20 cellular contexts compared by ENCODE assay signal in genomic region chr22:30933457-30933856, GRCh38. TPM values are rescaled to one million over a fixed set of nuclear protein-coding genes. Genes with fewer than 3 reads are reported as not detected.
DNase-seq lines count a peak whose midpoint lies in the region; ATAC-seq and TF ChIP-seq lines count a peak whose summit lies in the region.
"Had no signal": no experiment of that assay in that cellular context is flagged by ENCODE, and none has a peak within 500 bp of the region (broad histone marks: within the 10 kb centered on the region; RNA-seq: fewer than 3 reads in every experiment).

No MANE protein-coding gene starts in this region.

- H3K27ac ChIP-seq in HCT116 (ENCODE audit: low read depth, low read length): no peak overlapping the region
- H3K27ac ChIP-seq in effector memory CD4-positive, alpha-beta T cell (ENCODE audit: insufficient read depth, low read length, poor library complexity, severe bottlenecking): peak overlapping the region; percentile 43
- H3K27ac ChIP-seq in sigmoid colon: no peak overlapping the region

- no peak overlapping the region for H3K9ac ChIP-seq in HCT116 (ENCODE audit: low read length)

- TF ChIP-seq POLR2A in HCT116 (IDR thresholded peaks at IDR 0.05; ENCODE audit: borderline replicate concordance, extremely low read depth, insufficient read depth, insufficient read length) (no peak), sigmoid colon (IDR thresholded peaks at IDR 0.05) (no peak)

- H3K27ac Mint-ChIP-seq in activated CD4-positive, alpha-beta memory T cell treated with anti-CD3 and anti-CD28 coated beads for 36 hours: peak overlapping the region; percentile 38
- no peak overlapping the region for H3K27ac Mint-ChIP-seq in activated CD4-positive, alpha-beta memory T cell treated with anti-CD3 and anti-CD28 coated beads, Interleukin-2, amount 10 ng/mL, durations not matched to agents 7 days and 5 days
- H3K27ac Mint-ChIP-seq in osteocyte (ENCODE audit: unreplicated experiment): no peak overlapping the region
- H3K27ac Mint-ChIP-seq: B cell had no signal

- RAD21 ChIA-PET in HCT116 (lab: Charles Lee; ENCODE audit: low non-redundant PET in 1 of 2, low total read pairs in 2 of 2, uncharacterized antibody in 2 of 2, unreplicated experiment in 2 of 2): no interaction called here

- no peaks in the 10 kb centered on the region for H4K20me1 ChIP-seq in HCT116 (ENCODE audit: insufficient read depth)

- no peak overlapping the region for H2AFZ ChIP-seq in HCT116 (ENCODE audit: low read depth, low read length, poor library complexity, severe bottlenecking)

- no peak for DNase-seq in activated CD4-positive, alpha-beta memory T cell treated with anti-CD3 and anti-CD28 coated beads for 36 hours
- DNase-seq in activated CD4-positive, alpha-beta memory T cell treated with anti-CD3 and anti-CD28 coated beads, Interleukin-2, amount 10 ng/mL, durations not matched to agents 7 days and 5 days: no peak
- DNase-seq in HCT116 (ENCODE audit: low read depth, low spot score) (no peak), osteocyte (ENCODE audit: extremely low spot score, unreplicated experiment) (peak; percentile 60), head of caudate nucleus (no peak), sigmoid colon (no peak)
- DNase-seq in effector memory CD4-positive, alpha-beta T cell: no peak
- DNase-seq: DMS53, EL, KG1, NCI-H1105 treated with DMSO at 0.1 percent for 48 hours, NCI-H1694 treated with DMSO at 0.1 percent for 48 hours, NCI-H2107, NCI-H2227 treated with DMSO at 0.1 percent for 48 hours, NCI-H510A treated with DMSO at 0.1 percent for 48 hours, NCI-H774, OCI-M1, SHP77 had no signal

- H3K4me1 ChIP-seq in HCT116 (ENCODE audit: control insufficient read depth in 1 of 2, insufficient read depth in 2 of 2, low read length in 2 of 2): no peaks in the 10 kb centered on the region
- peaks cover 5% of the 10 kb centered on the region for H3K4me1 ChIP-seq in effector memory CD4-positive, alpha-beta T cell (ENCODE audit: control insufficient read depth, insufficient read depth, low read length, poor library complexity, severe bottlenecking)
- no peaks in the 10 kb centered on the region for H3K4me1 ChIP-seq in sigmoid colon

- TF ChIP-seq CTCF in HCT116 (IDR thresholded peaks at IDR 0.05 in 2 of 3, conservative IDR thresholded peaks at IDR 0.05 in 1 of 3; ENCODE audit: borderline replicate concordance in 1 of 3, insufficient read depth in 1 of 3, low read depth in 2 of 3, low read length in 2 of 3): no peak
- TF ChIP-seq CTCF in osteocyte (IDR thresholded peaks at IDR 0.05): no peak
- no peak for TF ChIP-seq CTCF in sigmoid colon (IDR thresholded peaks at IDR 0.05)

- no TSS peak for BruUV-seq in HCT116 (replicated peaks; lab: Mats Ljungman, UMichigan)

- no peaks in the 10 kb centered on the region for H3K9me2 ChIP-seq in HCT116 (ENCODE audit: insufficient read depth)

- no peaks in the 10 kb centered on the region for H3K79me2 ChIP-seq in HCT116 (ENCODE audit: insufficient read depth, low read length)

- H3K27me3 ChIP-seq in HCT116 (ENCODE audit: insufficient read depth, low read length): no peaks in the 10 kb centered on the region
- no peaks in the 10 kb centered on the region for H3K27me3 ChIP-seq in effector memory CD4-positive, alpha-beta T cell (replicated peaks; ENCODE audit: control insufficient read depth, insufficient read depth, low read length, poor library complexity, severe bottlenecking)
- no peaks in the 10 kb centered on the region for H3K27me3 ChIP-seq in sigmoid colon

- 90 to 92% methylated on average over 7 of the region's 7 CpGs for WGBS in sigmoid colon, 2 donors

- no peak for TF ChIP-seq EP300 in sigmoid colon (IDR thresholded peaks at IDR 0.05)

- no peaks in the 10 kb centered on the region for H3K9me3 ChIP-seq in HCT116 (ENCODE audit: control insufficient read depth in 1 of 2, insufficient read depth in 1 of 2, low read depth in 1 of 2, low read length in 2 of 2)
- no peaks in the 10 kb centered on the region for H3K9me3 ChIP-seq in effector memory CD4-positive, alpha-beta T cell (ENCODE audit: control insufficient read depth, low read length)
- H3K9me3 ChIP-seq in sigmoid colon: no peaks in the 10 kb centered on the region

- CTCF ChIA-PET in activated CD4-positive, alpha-beta memory T cell treated with anti-CD3 and anti-CD28 coated beads for 36 hours (lab: Charles Lee): no interaction called here
- CTCF ChIA-PET in activated CD4-positive, alpha-beta memory T cell treated with anti-CD3 and anti-CD28 coated beads, Interleukin-2, amount 10 ng/mL, durations not matched to agents 7 days and 5 days (lab: Charles Lee): no interaction called here
- CTCF ChIA-PET in HCT116 (lab: Charles Lee): no interaction called here

- no peak for TF ChIP-seq RAD21 in HCT116 (IDR thresholded peaks at IDR 0.05; ENCODE audit: low read depth)

- H3K4me2 ChIP-seq in HCT116 (ENCODE audit: low read length): no peak overlapping the region

- POLR2A ChIA-PET in activated CD4-positive, alpha-beta memory T cell treated with anti-CD3 and anti-CD28 coated beads for 36 hours (lab: Charles Lee): no interaction called here
- POLR2A ChIA-PET in activated CD4-positive, alpha-beta memory T cell treated with anti-CD3 and anti-CD28 coated beads, Interleukin-2, amount 10 ng/mL, durations not matched to agents 7 days and 5 days (lab: Charles Lee): no interaction called here
- POLR2A ChIA-PET in HCT116 (lab: Charles Lee): no interaction called here

- H3K36me3 Mint-ChIP-seq in activated CD4-positive, alpha-beta memory T cell treated with anti-CD3 and anti-CD28 coated beads for 36 hours: peaks cover 57% of the 10 kb centered on the region
- peaks cover 76% of the 10 kb centered on the region for H3K36me3 Mint-ChIP-seq in activated CD4-positive, alpha-beta memory T cell treated with anti-CD3 and anti-CD28 coated beads, Interleukin-2, amount 10 ng/mL, durations not matched to agents 7 days and 5 days (ENCODE audit: low read depth)
- H3K36me3 Mint-ChIP-seq in osteocyte (ENCODE audit: unreplicated experiment): peaks cover 71% of the 10 kb centered on the region

- intact Hi-C loops in activated CD4-positive, alpha-beta memory T cell treated with anti-CD3 and anti-CD28 coated beads for 36 hours (cut with micrococcal nuclease): no loop called here
- intact Hi-C loops in HCT116 (cut with micrococcal nuclease) (no loop called here), head of caudate nucleus (cut with DNase I) (no loop called here), sigmoid colon (cut with DNase I) (no loop called here)

- no peaks in the 10 kb centered on the region for H3K9me3 Mint-ChIP-seq in activated CD4-positive, alpha-beta memory T cell treated with anti-CD3 and anti-CD28 coated beads for 36 hours
- H3K9me3 Mint-ChIP-seq in activated CD4-positive, alpha-beta memory T cell treated with anti-CD3 and anti-CD28 coated beads, Interleukin-2, amount 10 ng/mL, durations not matched to agents 7 days and 5 days: no peaks in the 10 kb centered on the region
- H3K9me3 Mint-ChIP-seq in osteocyte (ENCODE audit: unreplicated experiment): no peaks in the 10 kb centered on the region

- ATAC-seq in HCT116: no peak
- ATAC-seq: HepG2 had no signal

- peaks cover 31% of the 10 kb centered on the region for H3K4me1 Mint-ChIP-seq in activated CD4-positive, alpha-beta memory T cell treated with anti-CD3 and anti-CD28 coated beads for 36 hours (ENCODE audit: low read depth)
- peaks cover 11% of the 10 kb centered on the region for H3K4me1 Mint-ChIP-seq in activated CD4-positive, alpha-beta memory T cell treated with anti-CD3 and anti-CD28 coated beads, Interleukin-2, amount 10 ng/mL, durations not matched to agents 7 days and 5 days
- no peaks in the 10 kb centered on the region for H3K4me1 Mint-ChIP-seq in osteocyte (ENCODE audit: unreplicated experiment)
- H3K4me1 Mint-ChIP-seq: B cell had no signal

- no peaks in the 10 kb centered on the region for H3K27me3 Mint-ChIP-seq in activated CD4-positive, alpha-beta memory T cell treated with anti-CD3 and anti-CD28 coated beads for 36 hours
- no peaks in the 10 kb centered on the region for H3K27me3 Mint-ChIP-seq in activated CD4-positive, alpha-beta memory T cell treated with anti-CD3 and anti-CD28 coated beads, Interleukin-2, amount 10 ng/mL, durations not matched to agents 7 days and 5 days
- no peaks in the 10 kb centered on the region for H3K27me3 Mint-ChIP-seq in osteocyte (ENCODE audit: unreplicated experiment)
- H3K27me3 Mint-ChIP-seq: B cell had no signal

- H3K4me3 ChIP-seq in HCT116 (replicated peaks in 1 of 2; ENCODE audit: low read depth in 1 of 2, low read length in 2 of 2) (no peak overlapping the region), sigmoid colon (no peak overlapping the region)
- H3K4me3 ChIP-seq in effector memory CD4-positive, alpha-beta T cell (ENCODE audit: insufficient read depth, low read depth, low read length, poor library complexity, severe bottlenecking): no peak overlapping the region

- H3K4me3 Mint-ChIP-seq in activated CD4-positive, alpha-beta memory T cell treated with anti-CD3 and anti-CD28 coated beads for 36 hours: no peak overlapping the region
- H3K4me3 Mint-ChIP-seq in activated CD4-positive, alpha-beta memory T cell treated with anti-CD3 and anti-CD28 coated beads, Interleukin-2, amount 10 ng/mL, durations not matched to agents 7 days and 5 days: no peak overlapping the region
- H3K4me3 Mint-ChIP-seq in osteocyte (ENCODE audit: unreplicated experiment): no peak overlapping the region
- H3K4me3 Mint-ChIP-seq: B cell had no signal

- peaks cover 24 to 51% of the 10 kb centered on the region in 2 experiments; a peak in 3 of 4 replicates for H3K36me3 ChIP-seq in HCT116 (ENCODE audit: control insufficient read depth in 1 of 2, insufficient read depth in 2 of 2, low read length in 2 of 2)
- peaks cover 94% of the 10 kb centered on the region for H3K36me3 ChIP-seq in effector memory CD4-positive, alpha-beta T cell (ENCODE audit: control insufficient read depth, insufficient read depth, low read length)
- peaks cover 46 to 100% (median 79%) of the 10 kb centered on the region in 4 donors for H3K36me3 ChIP-seq in sigmoid colon

RNA-seq across cellular contexts. Expression of gene MORC2, which starts 35.1 kb away (rescaled TPM):
- 10 to 100 TPM; 20.3 to 20.9 TPM for total RNA-seq in activated CD4-positive, alpha-beta memory T cell treated with anti-CD3 and anti-CD28 coated beads for 36 hours
- 10 to 100 TPM; 39.7 to 40.2 TPM for total RNA-seq in activated CD4-positive, alpha-beta memory T cell treated with anti-CD3 and anti-CD28 coated beads, Interleukin-2, amount 10 ng/mL, durations not matched to agents 7 days and 5 days
- total RNA-seq in HCT116 (2021; ENCODE audit: unreplicated experiment): 25.4 TPM
- polyA plus RNA-seq in HCT116 (2012): 27.3 and 28.5 TPM in 2 replicates
- total RNA-seq in osteocyte: 26.9 and 29.1 TPM in 2 replicates
- total RNA-seq in sigmoid colon: 10 to 100 TPM; 13.3 to 42.1 (median 24.4) TPM
- polyA plus RNA-seq in sigmoid colon: 10 to 100 TPM in 1 of 3 donors, 1 to 10 TPM in 2; 4.6 to 15.0 (median 7.8) TPM

RNA-seq across cellular contexts. Expression of gene TUG1, which starts 35.6 kb away (rescaled TPM):
- total RNA-seq in activated CD4-positive, alpha-beta memory T cell treated with anti-CD3 and anti-CD28 coated beads for 36 hours: 10 to 100 TPM; 35.6 to 38.3 TPM
- 10 to 100 TPM; 71.2 to 72.5 TPM for total RNA-seq in activated CD4-positive, alpha-beta memory T cell treated with anti-CD3 and anti-CD28 coated beads, Interleukin-2, amount 10 ng/mL, durations not matched to agents 7 days and 5 days
- total RNA-seq in HCT116 (2021; ENCODE audit: unreplicated experiment) (45.0 TPM), osteocyte (92.9 and 93.2 TPM in 2 replicates), sigmoid colon (10 to 100 TPM; 51.5 to 88.9 (median 54.7) TPM)
- polyA plus RNA-seq in HCT116 (2012): 17.5 and 25.3 TPM in 2 replicates
- 10 to 100 TPM; 10.8 to 35.1 (median 13.2) TPM for polyA plus RNA-seq in sigmoid colon
